Comparison of ENCODE assay signal across 19 cellular contexts in genomic region chr10:17473228-17473950, GRCh38. TPM values are rescaled to one million over a fixed set of nuclear protein-coding genes. Genes with fewer than 3 reads are reported as not detected.
"Had no signal": no experiment of that assay in that cellular context is flagged by ENCODE, and none has a peak within 500 bp of the region (broad histone marks: within the 10 kb centered on the region; RNA-seq: fewer than 3 reads in every experiment).

No MANE protein-coding gene starts in this region.

- FAIRE-seq: TTC549, urothelium cell line had no signal

- H3K27ac ChIP-seq: ascending aorta, breast epithelium, gastroesophageal sphincter, heart right ventricle, right atrium auricular region, thyroid gland had no signal

- ATAC-seq: activated naive CD8-positive, alpha-beta T cell treated with anti-CD3 and anti-CD28 coated beads, Interleukin-2, amount 50 U/mL, for 24 hours; activated T-helper 17 cell treated with anti-CD3 and anti-CD28 coated beads, Interleukin-2, amount 50 U/mL, for 72 hours; gastroesophageal sphincter; heart right ventricle; stimulated activated memory B cell treated with anti-CD40 and anti-IgM and Interleukin-4, amounts not matched to agents 10 μg/mL and 1 μg/mL and 100 μg/mL, for 72 hours had no signal

- H3K4me3 Mint-ChIP-seq: activated naive CD4-positive, alpha-beta T cell treated with anti-CD3 and anti-CD28 coated beads for 36 hours; activated naive CD8-positive, alpha-beta T cell treated with anti-CD3 and anti-CD28 coated beads, Interleukin-2, amount 50 U/mL, for 24 hours; activated T-helper 17 cell treated with anti-CD3 and anti-CD28 coated beads, Interleukin-2, amount 50 U/mL, for 72 hours; endodermal cell; nephron; stimulated activated memory B cell treated with anti-CD40 and anti-IgM and Interleukin-4, amounts not matched to agents 10 μg/mL and 1 μg/mL and 100 μg/mL, for 72 hours had no signal

- H3K27ac Mint-ChIP-seq: activated naive CD4-positive, alpha-beta T cell treated with anti-CD3 and anti-CD28 coated beads for 36 hours; activated naive CD8-positive, alpha-beta T cell treated with anti-CD3 and anti-CD28 coated beads, Interleukin-2, amount 50 U/mL, for 24 hours; activated T-helper 17 cell treated with anti-CD3 and anti-CD28 coated beads, Interleukin-2, amount 50 U/mL, for 72 hours; endodermal cell; progenitor cell of endocrine pancreas; stimulated activated memory B cell treated with anti-CD40 and anti-IgM and Interleukin-4, amounts not matched to agents 10 μg/mL and 1 μg/mL and 100 μg/mL, for 72 hours had no signal

- H3K27me3 ChIP-seq: ascending aorta, breast epithelium, right atrium auricular region, thyroid gland had no signal

- H3K36me3 ChIP-seq: ascending aorta, breast epithelium, gastroesophageal sphincter, heart right ventricle, right atrium auricular region, thyroid gland had no signal

- H3K36me3 Mint-ChIP-seq: stimulated activated memory B cell treated with anti-CD40 and anti-IgM and Interleukin-4, amounts not matched to agents 10 μg/mL and 1 μg/mL and 100 μg/mL, for 72 hours had no signal

- H3K9me3 Mint-ChIP-seq: activated T-helper 17 cell treated with anti-CD3 and anti-CD28 coated beads, Interleukin-2, amount 50 U/mL, for 72 hours had no signal

- H3K4me3 ChIP-seq: ascending aorta, breast epithelium, gastroesophageal sphincter, heart right ventricle, right atrium auricular region, thyroid gland had no signal

- H3K4me1 ChIP-seq: ascending aorta, breast epithelium, gastroesophageal sphincter, right atrium auricular region, thyroid gland had no signal

- DNase-seq: activated CD4-positive, alpha-beta T cell treated with anti-CD3 and anti-CD28 coated beads, Interleukin-2, amount 50 U/mL, for 4 hours; activated CD4-positive, CD25-positive, alpha-beta regulatory T cell treated with anti-CD3 and anti-CD28 coated beads, Interleukin-2, amount 50 U/mL, for 72 hours; activated naive CD4-positive, alpha-beta T cell treated with anti-CD3 and anti-CD28 coated beads for 36 hours; activated naive CD8-positive, alpha-beta T cell treated with anti-CD3 and anti-CD28 coated beads, Interleukin-2, amount 50 U/mL, for 24 hours; heart right ventricle; occipital lobe; stimulated activated CD4-positive, alpha-beta T cell treated with anti-CD3 and anti-CD28 coated beads, Interleukin-2, amount 100 ng/mL, for 48 hours; thyroid gland had no signal

- H3K9me3 ChIP-seq: ascending aorta, breast epithelium, gastroesophageal sphincter, heart right ventricle, right atrium auricular region, thyroid gland had no signal

RNA-seq across cellular contexts. Expression of gene ST8SIA6, which starts 19.0 kb away (rescaled TPM):
- total RNA-seq: activated naive CD4-positive, alpha-beta T cell treated with anti-CD3 and anti-CD28 coated beads for 36 hours; ascending aorta had no signal
